Comparison of ENCODE assay signal across 8 cellular contexts in the genomic region with DNA sequence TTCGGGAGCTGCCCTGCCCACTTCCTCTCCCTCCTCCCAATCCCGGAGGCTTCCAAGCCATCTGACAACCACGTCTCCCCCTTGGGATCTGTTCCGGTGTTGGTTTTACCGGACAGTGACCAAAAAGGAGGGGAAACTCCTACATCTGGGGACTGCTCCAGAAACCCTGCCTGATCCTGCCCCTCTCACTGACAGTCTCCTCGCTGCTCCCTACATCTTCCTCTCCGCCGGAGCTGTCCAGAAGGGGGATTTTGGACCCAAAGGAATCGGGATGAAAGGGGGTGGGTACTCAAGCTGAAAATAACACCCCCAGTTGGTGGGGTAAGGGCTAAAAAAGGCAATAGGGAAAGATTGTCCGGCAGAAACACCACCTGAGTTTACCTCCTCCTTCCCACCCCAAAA. TPM values are rescaled to one million over a fixed set of nuclear protein-coding genes. Genes with fewer than 3 reads are reported as not detected.
DNase-seq lines count a peak whose midpoint lies in the region; ATAC-seq and TF ChIP-seq lines count a peak whose summit lies in the region.

No MANE protein-coding gene starts in this region.

- no peaks in the 10 kb centered on the region for H3K9me3 ChIP-seq in mesenchymal stem cell (ENCODE audit: control insufficient read depth, low read length)
- H3K9me3 ChIP-seq in subcutaneous abdominal adipose tissue (ENCODE audit: control insufficient read depth in 5 of 5, low read length in 5 of 5): no peaks in the 10 kb centered on the region

- WGBS in mesenchymal stem cell: 0% methylated on average over 6 of the region's 10 CpGs

- peak overlapping the region; percentile 52 to 78 for H3K18ac ChIP-seq in mesenchymal stem cell (ENCODE audit: low read depth in 1 of 2, low read length in 2 of 2)

- H2BK5ac ChIP-seq in mesenchymal stem cell (ENCODE audit: low read depth, low read length, poor library complexity, severe bottlenecking): peak overlapping the region; percentile 97

- DNase-seq in activated CD8-positive, alpha-beta memory T cell treated with anti-CD3 and anti-CD28 coated beads for 24 hours: peak; percentile 61
- no peak for DNase-seq in activated CD8-positive, alpha-beta memory T cell treated with anti-CD3 and anti-CD28 coated beads, Interleukin-2, amount 50 U/mL, for 4 hours
- DNase-seq in NCI-H1694 treated with DMSO at 0.1 percent for 48 hours (lab: John Stamatoyannopoulos, UW) (peak; percentile 45), epithelial cell of proximal tubule (ENCODE audit: low read depth) (no peak), mesenchymal stem cell (peak; percentile 89)
- DNase-seq in activated CD4-positive, alpha-beta T cell treated with anti-CD3 and anti-CD28 coated beads, Interleukin-2, amount 10 ng/mL, durations not matched to agents 24 days and 14 days: peak; percentile 77

- TF ChIP-seq CTCF in epithelial cell of proximal tubule (conservative IDR thresholded peaks at IDR 0.05; ENCODE audit: low read depth, low read length): no peak

- H3K79me1 ChIP-seq in mesenchymal stem cell (replicated peaks; ENCODE audit: low read length, poor library complexity, severe bottlenecking): no peaks in the 10 kb centered on the region

- H2BK120ac ChIP-seq in mesenchymal stem cell (ENCODE audit: low read depth, low read length): peak overlapping the region; percentile 23

- H2BK15ac ChIP-seq in mesenchymal stem cell (ENCODE audit: low read depth, poor library complexity, severe bottlenecking): peak overlapping the region; percentile 13

- H3K4me2 ChIP-seq in mesenchymal stem cell (ENCODE audit: low read length, poor library complexity, severe bottlenecking): peak overlapping the region; percentile 78

- H3K36me3 ChIP-seq in mesenchymal stem cell (ENCODE audit: control insufficient read depth in 1 of 2, insufficient read depth in 2 of 2, low read depth in 1 of 2, low read length in 2 of 2) (no peaks in the 10 kb centered on the region), subcutaneous abdominal adipose tissue (ENCODE audit: control insufficient read depth in 5 of 5, insufficient read depth in 5 of 5, low read length in 5 of 5) (no peaks in the 10 kb centered on the region)

- no peak overlapping the region for H3K23ac ChIP-seq in mesenchymal stem cell (ENCODE audit: low read length in 2 of 2)

- peak overlapping the region; percentile 28 for H4K91ac ChIP-seq in mesenchymal stem cell (ENCODE audit: low read length)

- H3K27me3 Mint-ChIP-seq in activated CD4-positive, alpha-beta T cell treated with anti-CD3 and anti-CD28 coated beads, Interleukin-2, amount 10 ng/mL, durations not matched to agents 24 days and 14 days: no peaks in the 10 kb centered on the region

- H3K9ac ChIP-seq in mesenchymal stem cell (ENCODE audit: low read length) (peak overlapping the region; percentile 98), subcutaneous abdominal adipose tissue (ENCODE audit: low read length in 5 of 5) (peak overlapping the region; percentile 96 to 99 (median 99))

- H3K4ac ChIP-seq in mesenchymal stem cell (ENCODE audit: low read depth in 1 of 2, low read length in 2 of 2): peak overlapping the region in 1 of 2 experiments; percentile 99

- H3K4me1 Mint-ChIP-seq in activated CD4-positive, alpha-beta T cell treated with anti-CD3 and anti-CD28 coated beads, Interleukin-2, amount 10 ng/mL, durations not matched to agents 24 days and 14 days: peaks cover 27% of the 10 kb centered on the region

- H4K8ac ChIP-seq in mesenchymal stem cell (ENCODE audit: low read length): peak overlapping the region; percentile 2

- H2AK5ac ChIP-seq in mesenchymal stem cell (ENCODE audit: low read length, severe bottlenecking): no peak overlapping the region

- no peak overlapping the region for H2AFZ ChIP-seq in mesenchymal stem cell (ENCODE audit: low read depth, low read length)

- peaks cover 12% of the 10 kb centered on the region for H3K36me3 Mint-ChIP-seq in activated CD4-positive, alpha-beta T cell treated with anti-CD3 and anti-CD28 coated beads, Interleukin-2, amount 10 ng/mL, durations not matched to agents 24 days and 14 days (ENCODE audit: low read depth)

- no peak for ATAC-seq in GM21423 (IDR thresholded peaks at IDR 0.05; ENCODE audit: unreplicated experiment)

- peak overlapping the region; percentile 99 for H3K27ac Mint-ChIP-seq in activated CD4-positive, alpha-beta T cell treated with anti-CD3 and anti-CD28 coated beads, Interleukin-2, amount 10 ng/mL, durations not matched to agents 24 days and 14 days

- H3K4me3 ChIP-seq in epithelial cell of proximal tubule (ENCODE audit: low read depth, low read length) (peak overlapping the region; percentile 83), mesenchymal stem cell (ENCODE audit: insufficient read depth in 1 of 2, low read depth in 1 of 2, low read length in 2 of 2) (peak overlapping the region; percentile 80 to 83), subcutaneous abdominal adipose tissue (ENCODE audit: low read depth in 1 of 5, low read length in 5 of 5) (peak overlapping the region; percentile 80 to 86 (median 84))

- peak overlapping the region; percentile 100 for H3K4me3 Mint-ChIP-seq in activated CD4-positive, alpha-beta T cell treated with anti-CD3 and anti-CD28 coated beads, Interleukin-2, amount 10 ng/mL, durations not matched to agents 24 days and 14 days

- H3K27ac ChIP-seq in mesenchymal stem cell (ENCODE audit: low read length, poor library complexity, severe bottlenecking): peak overlapping the region; percentile 89
- H3K27ac ChIP-seq in subcutaneous abdominal adipose tissue (ENCODE audit: low read depth, low read length): peak overlapping the region; percentile 99

- no peaks in the 10 kb centered on the region for H3K27me3 ChIP-seq in mesenchymal stem cell (ENCODE audit: control insufficient read depth in 1 of 2, insufficient read depth in 1 of 2, low read length in 2 of 2)
- H3K27me3 ChIP-seq in subcutaneous abdominal adipose tissue (ENCODE audit: control insufficient read depth in 5 of 5, insufficient read depth in 4 of 5, low read length in 5 of 5): no peaks in the 10 kb centered on the region

- no peak overlapping the region for H3K14ac ChIP-seq in mesenchymal stem cell (ENCODE audit: low read length in 2 of 2)

- intact Hi-C loops in activated CD4-positive, alpha-beta T cell treated with anti-CD3 and anti-CD28 coated beads, Interleukin-2, amount 10 ng/mL, durations not matched to agents 24 days and 14 days (cut with micrococcal nuclease): loop anchor here (10.0 kb wide), 1 partner anchor 1630 kb away; the partner anchor contains the start of gene CCNYL1

- no peak overlapping the region for H2BK12ac ChIP-seq in mesenchymal stem cell (ENCODE audit: low read length in 2 of 2)

- H3K4me1 ChIP-seq in mesenchymal stem cell (ENCODE audit: control insufficient read depth, insufficient read depth, low read depth, low read length) (no peaks in the 10 kb centered on the region), subcutaneous abdominal adipose tissue (ENCODE audit: control insufficient read depth in 5 of 5, insufficient read depth in 5 of 5, low read length in 5 of 5) (peaks cover 3 to 22% (median 20%) of the 10 kb centered on the region in 5 donors)

- H3K9me3 Mint-ChIP-seq in activated CD4-positive, alpha-beta T cell treated with anti-CD3 and anti-CD28 coated beads, Interleukin-2, amount 10 ng/mL, durations not matched to agents 24 days and 14 days: no peaks in the 10 kb centered on the region

RNA-seq across cellular contexts. Expression of gene INO80D, which starts 1.5 kb away (rescaled TPM):
- 26.2 and 27.5 TPM in 2 replicates for total RNA-seq in activated CD4-positive, alpha-beta T cell treated with anti-CD3 and anti-CD28 coated beads, Interleukin-2, amount 10 ng/mL, durations not matched to agents 24 days and 14 days
- total RNA-seq in epithelial cell of proximal tubule: 4.0 and 5.0 TPM in 2 replicates
- 2.8 TPM for polyA plus RNA-seq in mesenchymal stem cell (2013, experiment 1 of 2)
- 2.7 TPM for polyA plus RNA-seq in mesenchymal stem cell (2013, experiment 2 of 2)

Comparison
In these comparisons a context has a peak if more than half of its experiments do, and no peak if none do; other contexts are left out.
1. DNase-seq: peak in activated CD8-positive, alpha-beta memory T cell treated with anti-CD3 and anti-CD28 coated beads for 24 hours (single experiment), NCI-H1694 treated with DMSO at 0.1 percent for 48 hours (single experiment), activated CD4-positive, alpha-beta T cell treated with anti-CD3 and anti-CD28 coated beads, Interleukin-2, amount 10 ng/mL, durations not matched to agents 24 days and 14 days (single experiment) and mesenchymal stem cell (single experiment); none in activated CD8-positive, alpha-beta memory T cell treated with anti-CD3 and anti-CD28 coated beads, Interleukin-2, amount 50 U/mL, for 4 hours (single experiment) and epithelial cell of proximal tubule (single experiment).
2. Peak in every context shown above with its lines, with median percentiles within 50 percentile points of each other: H3K4me3 ChIP-seq.